Comparison of ENCODE assay signal across 8 cellular contexts in the genomic region with DNA sequence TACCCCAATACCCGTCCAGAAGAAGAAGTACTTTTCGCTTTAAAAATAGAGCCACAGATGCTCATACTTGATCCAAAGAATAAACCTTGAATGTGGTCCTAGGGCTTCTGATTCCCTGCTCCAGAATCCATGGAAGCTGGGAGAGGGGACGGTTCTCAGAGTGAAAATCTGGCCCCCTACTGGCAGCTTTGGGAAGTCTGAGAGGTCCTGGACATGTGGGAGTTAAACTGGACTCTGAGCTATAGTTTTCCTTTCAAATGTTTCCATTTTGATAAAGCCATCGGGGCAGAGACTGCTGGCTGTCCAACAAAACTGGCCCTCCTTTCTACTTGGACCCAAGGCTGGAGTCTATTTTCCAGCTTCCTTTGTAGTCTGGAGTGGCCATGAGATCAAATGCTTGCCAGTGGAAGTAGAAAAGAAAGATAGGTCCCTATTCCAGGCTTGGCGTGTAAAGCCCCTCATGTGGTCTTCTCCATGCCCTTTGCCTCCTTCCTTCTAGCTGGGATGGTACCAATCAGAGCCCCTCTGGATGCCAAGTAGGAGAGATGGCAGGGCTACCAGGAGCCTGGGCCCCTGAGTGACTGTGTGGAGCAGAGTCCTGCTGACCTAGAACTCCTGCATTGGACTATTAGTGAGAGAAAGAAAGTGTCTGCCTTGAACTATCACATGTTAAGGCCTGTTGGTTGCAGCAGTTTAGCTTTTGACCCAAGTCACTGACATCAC. TPM values are rescaled to one million over a fixed set of nuclear protein-coding genes. Genes with fewer than 3 reads are reported as not detected.
DNase-seq lines count a peak whose midpoint lies in the region; ATAC-seq and TF ChIP-seq lines count a peak whose summit lies in the region.

No MANE protein-coding gene starts in this region.

- H3K27ac ChIP-seq in 22Rv1 (no peak overlapping the region), SK-N-SH (ENCODE audit: low read depth in 2 of 2, low read length in 1 of 2) (no peak overlapping the region), hepatocyte (no peak overlapping the region)

- H2AFZ ChIP-seq in SK-N-SH (ENCODE audit: low read depth) (no peak overlapping the region), hepatocyte (no peak overlapping the region)

- DNase-seq in SK-N-SH (peak; percentile 74), hepatocyte (ENCODE audit: low spot score) (peak; percentile 43), hippocampal formation (lab: John Stamatoyannopoulos, UW) (no peak), activated gamma-delta T cell treated with Interleukin-2 at 50 U/mL for 16 hours (no peak)

- H3K27me3 ChIP-seq in SK-N-SH (ENCODE audit: insufficient read depth) (no peaks in the 10 kb centered on the region), hepatocyte (no peaks in the 10 kb centered on the region)

- POLR2A ChIA-PET in SK-N-SH (lab: Yijun Ruan, JAX): no interaction called here

- H3K79me2 ChIP-seq in SK-N-SH (ENCODE audit: insufficient read depth) (no peaks in the 10 kb centered on the region), hepatocyte (no peaks in the 10 kb centered on the region)

- H3K4me1 ChIP-seq in SK-N-SH (ENCODE audit: control insufficient read depth in 1 of 2, insufficient read depth in 2 of 2, low read depth in 1 of 2, low read length in 1 of 2): peaks cover 0 to 2% of the 10 kb centered on the region in 2 experiments; a peak in 1 of 4 replicates
- H3K4me1 ChIP-seq in hepatocyte (ENCODE audit: insufficient read depth): no peaks in the 10 kb centered on the region

- H3K9me2 ChIP-seq in SK-N-SH: no peaks in the 10 kb centered on the region
- no peaks in the 10 kb centered on the region for H3K9me2 ChIP-seq in hepatocyte (replicated peaks; ENCODE audit: insufficient read depth)

- H3K36me3 ChIP-seq in SK-N-SH (replicated peaks in 1 of 2; ENCODE audit: control insufficient read depth in 1 of 2, insufficient read depth in 2 of 2, low read length in 1 of 2): no peaks in the 10 kb centered on the region
- no peaks in the 10 kb centered on the region for H3K36me3 ChIP-seq in hepatocyte (replicated peaks; ENCODE audit: insufficient read depth, low read depth)

- H4K20me1 ChIP-seq in SK-N-SH (ENCODE audit: insufficient read depth) (no peaks in the 10 kb centered on the region), hepatocyte (ENCODE audit: insufficient read depth, poor library complexity, severe bottlenecking) (no peaks in the 10 kb centered on the region)

- TF ChIP-seq CTCF in 22Rv1 (IDR thresholded peaks at IDR 0.05): peak; percentile 85
- peak; percentile 57 for TF ChIP-seq CTCF in GM12873 (IDR thresholded peaks at IDR 0.05; ENCODE audit: insufficient read depth, low read depth, low read length, missing control alignments)
- peak; percentile 70 for TF ChIP-seq CTCF in SK-N-SH (IDR thresholded peaks at IDR 0.05)
- peak; percentile 37 for TF ChIP-seq CTCF in hepatocyte (IDR thresholded peaks at IDR 0.05; ENCODE audit: poor library complexity)

- H3F3A ChIP-seq in SK-N-SH (replicated peaks; ENCODE audit: insufficient read depth): no peaks in the 10 kb centered on the region

- no peak overlapping the region for H3K4me2 ChIP-seq in SK-N-SH
- H3K4me2 ChIP-seq in hepatocyte: no peak overlapping the region

- TF ChIP-seq RAD21 in SK-N-SH (IDR thresholded peaks at IDR 0.05; ENCODE audit: low read length): peak; percentile 67

- H3K9me3 ChIP-seq in SK-N-SH (no peaks in the 10 kb centered on the region), hepatocyte (ENCODE audit: low read depth) (no peaks in the 10 kb centered on the region)

- H3K4me3 ChIP-seq in SK-N-SH (ENCODE audit: low read depth in 2 of 2, low read length in 1 of 2): no peak overlapping the region
- no peak overlapping the region for H3K4me3 ChIP-seq in hepatocyte

- CTCF ChIA-PET in SK-N-SH (lab: Yijun Ruan, JAX): interaction anchor here (0.6 to 7.0 kb wide), 39 partner anchors 8 to 582 kb away, joined by 3 to 44 read pairs (median 4); a partner anchor contains a TSS

- ATAC-seq in GM21528 (IDR thresholded peaks at IDR 0.05; ENCODE audit: low FRiP score, unreplicated experiment) (no peak), HG02763 (IDR thresholded peaks at IDR 0.05; ENCODE audit: unreplicated experiment) (no peak)

- 32% methylated on average over 5 of the region's 5 CpGs for WGBS in SK-N-SH (ENCODE audit: low lambda C conversion rate)
- 61% methylated on average over 5 of the region's 5 CpGs for WGBS in hepatocyte (ENCODE audit: low lambda C conversion rate, missing lambda C conversion rate)

- TF ChIP-seq EP300 in SK-N-SH (IDR thresholded peaks at IDR 0.05; ENCODE audit: borderline replicate concordance in 1 of 2, low read depth in 1 of 2, low read length in 1 of 2): no peak

- H3K9ac ChIP-seq in SK-N-SH: no peak overlapping the region

TF ChIP-seq in SK-N-SH, 30 proteins besides CTCF, POLR2A, EP300 and RAD21:
- TF ChIP-seq, protein P1, sequence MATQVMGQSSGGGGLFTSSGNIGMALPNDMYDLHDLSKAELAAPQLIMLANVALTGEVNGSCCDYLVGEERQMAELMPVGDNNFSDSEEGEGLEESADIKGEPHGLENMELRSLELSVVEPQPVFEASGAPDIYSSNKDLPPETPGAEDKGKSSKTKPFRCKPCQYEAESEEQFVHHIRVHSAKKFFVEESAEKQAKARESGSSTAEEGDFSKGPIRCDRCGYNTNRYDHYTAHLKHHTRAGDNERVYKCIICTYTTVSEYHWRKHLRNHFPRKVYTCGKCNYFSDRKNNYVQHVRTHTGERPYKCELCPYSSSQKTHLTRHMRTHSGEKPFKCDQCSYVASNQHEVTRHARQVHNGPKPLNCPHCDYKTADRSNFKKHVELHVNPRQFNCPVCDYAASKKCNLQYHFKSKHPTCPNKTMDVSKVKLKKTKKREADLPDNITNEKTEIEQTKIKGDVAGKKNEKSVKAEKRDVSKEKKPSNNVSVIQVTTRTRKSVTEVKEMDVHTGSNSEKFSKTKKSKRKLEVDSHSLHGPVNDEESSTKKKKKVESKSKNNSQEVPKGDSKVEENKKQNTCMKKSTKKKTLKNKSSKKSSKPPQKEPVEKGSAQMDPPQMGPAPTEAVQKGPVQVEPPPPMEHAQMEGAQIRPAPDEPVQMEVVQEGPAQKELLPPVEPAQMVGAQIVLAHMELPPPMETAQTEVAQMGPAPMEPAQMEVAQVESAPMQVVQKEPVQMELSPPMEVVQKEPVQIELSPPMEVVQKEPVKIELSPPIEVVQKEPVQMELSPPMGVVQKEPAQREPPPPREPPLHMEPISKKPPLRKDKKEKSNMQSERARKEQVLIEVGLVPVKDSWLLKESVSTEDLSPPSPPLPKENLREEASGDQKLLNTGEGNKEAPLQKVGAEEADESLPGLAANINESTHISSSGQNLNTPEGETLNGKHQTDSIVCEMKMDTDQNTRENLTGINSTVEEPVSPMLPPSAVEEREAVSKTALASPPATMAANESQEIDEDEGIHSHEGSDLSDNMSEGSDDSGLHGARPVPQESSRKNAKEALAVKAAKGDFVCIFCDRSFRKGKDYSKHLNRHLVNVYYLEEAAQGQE (IDR thresholded peaks at IDR 0.05; ENCODE audit: low read depth, low read length): no peak
- TF ChIP-seq GABPA (IDR thresholded peaks at IDR 0.05; ENCODE audit: low read depth) (no peak), NRF1 (IDR thresholded peaks at IDR 0.05; ENCODE audit: low read depth, low read length) (no peak), SMC3 (IDR thresholded peaks at IDR 0.05; ENCODE audit: low read depth, low read length) (peak; percentile 62)

RNA-seq across cellular contexts. Expression of a gene that starts 37.7 kb away (rescaled TPM):
- polyA plus RNA-seq in SK-N-SH (2012; rRNA removed) (5.3 and 7.0 TPM in 2 replicates), hepatocyte (10.1 and 17.9 TPM in 2 replicates)
- 1.9 and 2.9 TPM in 2 replicates for polyA plus RNA-seq in SK-N-SH (2012; cell fraction: cytosol; rRNA removed)
- polyA plus RNA-seq in SK-N-SH (2012; cell fraction: nucleus; rRNA removed): 18.3 and 25.3 TPM in 2 replicates
- 15.8 and 18.7 TPM in 2 replicates for total RNA-seq in hepatocyte

Comparison
In these comparisons a context has a peak if more than half of its experiments do, and no peak if none do; other contexts are left out.
1. DNase-seq: peak in SK-N-SH (single experiment) and hepatocyte (single experiment); none in hippocampal formation (0 of 2) and activated gamma-delta T cell treated with Interleukin-2 at 50 U/mL for 16 hours (single experiment).
2. Peak in every context shown above with its lines, with median percentiles within 50 percentile points of each other: CTCF ChIP-seq.